8 cellular contexts compared by ENCODE assay signal in genomic region chr10:103916254-103916653, GRCh38. TPM values are rescaled to one million over a fixed set of nuclear protein-coding genes. Genes with fewer than 3 reads are reported as not detected.
A peak's percentile ranks its signal among the peaks of the same experiment; 100 is the strongest.
DNase-seq lines count a peak whose midpoint lies in the region; FAIRE-seq and TF ChIP-seq lines count a peak whose summit lies in the region.

No MANE protein-coding gene starts in this region.

- H3K36me3 ChIP-seq in astrocyte (ENCODE audit: insufficient read depth, low read length) (no peaks in the 10 kb centered on the region), liver (ENCODE audit: control insufficient read depth in 4 of 4, insufficient read depth in 3 of 4, low read depth in 1 of 4, low read length in 3 of 4) (no peaks in the 10 kb centered on the region), thyroid gland (no peaks in the 10 kb centered on the region)

- peaks cover 39% of the 10 kb centered on the region for H3K79me2 ChIP-seq in astrocyte (ENCODE audit: insufficient read depth, low read length)

- TF ChIP-seq CTCF in astrocyte (IDR thresholded peaks at IDR 0.05; ENCODE audit: insufficient read depth, low read depth, low read length) (no peak), liver (IDR thresholded peaks at IDR 0.05; ENCODE audit: low read depth, low read length, missing input control) (no peak), thyroid gland (IDR thresholded peaks at IDR 0.05) (no peak)

- FAIRE-seq in astrocyte (lab: Jason Lieb, UNC) (no peak), GM12891 (lab: Jason Lieb, UNC) (no peak)

- H3K27me3 ChIP-seq in astrocyte (ENCODE audit: insufficient read depth, low read length) (no peaks in the 10 kb centered on the region), liver (ENCODE audit: control insufficient read depth in 4 of 4, insufficient read depth in 4 of 4, low read length in 3 of 4) (no peaks in the 10 kb centered on the region), thyroid gland (no peaks in the 10 kb centered on the region)

- H3K9ac ChIP-seq in astrocyte (ENCODE audit: low read length) (peak overlapping the region; percentile 18), liver (ENCODE audit: low read depth in 1 of 2, low read length in 2 of 2) (peak overlapping the region in 1 of 2 donors; percentile 2)

- WGBS in liver: 16% methylated on average over 1 of the region's 1 CpG
- WGBS in thyroid gland, 2 donors: 59 to 60% methylated on average over 1 of the region's 1 CpG

- no peak overlapping the region for H2AFZ ChIP-seq in astrocyte (ENCODE audit: low read depth, low read length)

- peak overlapping the region; percentile 97 for H3K27ac Mint-ChIP-seq in activated T-cell treated with anti-CD3 and anti-CD28 coated beads, Interleukin-2, amount 50 U/mL, for 24 hours
- H3K27ac Mint-ChIP-seq in astrocyte (ENCODE audit: unreplicated experiment): peak overlapping the region; percentile 23

- peaks cover 9% of the 10 kb centered on the region for H3K9me3 Mint-ChIP-seq in activated T-cell treated with anti-CD3 and anti-CD28 coated beads, Interleukin-2, amount 50 U/mL, for 24 hours
- H3K9me3 Mint-ChIP-seq in astrocyte (ENCODE audit: unreplicated experiment): peaks cover 3% of the 10 kb centered on the region

- H3K4me3 Mint-ChIP-seq in activated T-cell treated with anti-CD3 and anti-CD28 coated beads, Interleukin-2, amount 50 U/mL, for 24 hours: peak overlapping the region; percentile 91
- H3K4me3 Mint-ChIP-seq in astrocyte (ENCODE audit: unreplicated experiment): peak overlapping the region; percentile 90

- H3K36me3 Mint-ChIP-seq in activated T-cell treated with anti-CD3 and anti-CD28 coated beads, Interleukin-2, amount 50 U/mL, for 24 hours (ENCODE audit: low read depth): peaks cover 50% of the 10 kb centered on the region
- H3K36me3 Mint-ChIP-seq in astrocyte (ENCODE audit: low read depth, unreplicated experiment): no peaks in the 10 kb centered on the region

- peaks cover 60% of the 10 kb centered on the region for H3K4me1 Mint-ChIP-seq in activated T-cell treated with anti-CD3 and anti-CD28 coated beads, Interleukin-2, amount 50 U/mL, for 24 hours (ENCODE audit: low read depth)
- peaks cover 18% of the 10 kb centered on the region for H3K4me1 Mint-ChIP-seq in astrocyte (ENCODE audit: low read depth, unreplicated experiment)

- TF ChIP-seq POLR2A in thyroid gland (IDR thresholded peaks at IDR 0.05): no peak
- TF ChIP-seq POLR2A in GM12891 (IDR thresholded peaks at IDR 0.05; ENCODE audit: low read depth, low read length): no peak

- intact Hi-C loops in thyroid gland (cut with DNase I): loop anchor here (10.0 kb wide), 1 partner anchor 49 kb away; the partner anchor contains the start of gene SLK

- no peaks in the 10 kb centered on the region for H4K20me1 ChIP-seq in astrocyte (ENCODE audit: insufficient read depth, low read length)

- H3K27ac ChIP-seq in astrocyte (ENCODE audit: low read depth, low read length) (peak overlapping the region; percentile 14), liver (ENCODE audit: low read depth in 1 of 2, low read length in 2 of 2) (peak overlapping the region; percentile 5 to 48), thyroid gland (peak overlapping the region; percentile 62 to 96 (median 87))

- no peaks in the 10 kb centered on the region for H3K27me3 Mint-ChIP-seq in activated T-cell treated with anti-CD3 and anti-CD28 coated beads, Interleukin-2, amount 50 U/mL, for 24 hours
- no peaks in the 10 kb centered on the region for H3K27me3 Mint-ChIP-seq in astrocyte (ENCODE audit: low read depth, unreplicated experiment)

- peak overlapping the region; percentile 92 for H3K4me2 ChIP-seq in astrocyte (ENCODE audit: low read length)

- peaks cover 27% of the 10 kb centered on the region for H3K4me1 ChIP-seq in astrocyte (ENCODE audit: insufficient read depth, low read length)
- H3K4me1 ChIP-seq in liver (ENCODE audit: control insufficient read depth in 4 of 4, insufficient read depth in 4 of 4, low read length in 3 of 4): peaks cover 3 to 26% (median 13%) of the 10 kb centered on the region in 4 donors
- H3K4me1 ChIP-seq in thyroid gland: peaks cover 16 to 28% of the 10 kb centered on the region in 2 donors

- no peak for TF ChIP-seq RAD21 in liver (IDR thresholded peaks at IDR 0.05)

- H3K9me3 ChIP-seq in astrocyte (ENCODE audit: insufficient read depth, low read depth, low read length) (no peaks in the 10 kb centered on the region), liver (ENCODE audit: control insufficient read depth in 4 of 4, low read length in 3 of 4) (no peaks in the 10 kb centered on the region), thyroid gland (no peaks in the 10 kb centered on the region)

- H3K4me3 ChIP-seq in astrocyte (ENCODE audit: insufficient read depth, low read depth, low read length) (peak overlapping the region; percentile 85), liver (ENCODE audit: low read depth in 1 of 3, low read length in 3 of 3) (no peak overlapping the region), thyroid gland (replicated peaks in 1 of 3) (no peak overlapping the region)

- DNase-seq in activated T-cell treated with anti-CD3 and anti-CD28 coated beads, Interleukin-2, amount 50 U/mL, for 24 hours: no peak
- no peak for DNase-seq in activated T-cell treated with anti-CD3 and anti-CD28 coated beads, Interleukin-2, amount 50 U/mL, for 48 hours
- DNase-seq in astrocyte (ENCODE audit: low read depth) (no peak), thyroid gland (no peak), COR-L47 (lab: John Stamatoyannopoulos, UW) (no peak), GM12891 (ENCODE audit: insufficient read length, low spot score) (no peak)
- no peak for DNase-seq in effector CD8-positive, alpha-beta T cell (lab: John Stamatoyannopoulos, UW)

TF ChIP-seq in liver, 16 proteins besides CTCF, POLR2A, EP300 and RAD21:
- no peak for TF ChIP-seq NR2F2 (IDR thresholded peaks at IDR 0.05)
- peak; percentile 8 for TF ChIP-seq SP1 (IDR thresholded peaks at IDR 0.05)
- peak in 1 of 2 donors; percentile 6 for TF ChIP-seq EGR1 (IDR thresholded peaks at IDR 0.05; ENCODE audit: low read depth in 2 of 2)
- TF ChIP-seq RXRA (IDR thresholded peaks at IDR 0.05): peak in 1 of 2 donors; percentile 6
- no peak for TF ChIP-seq HNF4A (conservative IDR thresholded peaks at IDR 0.05)

TF ChIP-seq in GM12891, 5 proteins besides CTCF, POLR2A, EP300 and RAD21:
- TF ChIP-seq TAF1 (IDR thresholded peaks at IDR 0.05; ENCODE audit: low read depth, low read length) (no peak), PAX5 (IDR thresholded peaks at IDR 0.05; ENCODE audit: insufficient read depth, low read length, severe bottlenecking) (no peak), POU2F2 (IDR thresholded peaks at IDR 0.05; ENCODE audit: low read depth, low read length) (no peak), SPI1 (IDR thresholded peaks at IDR 0.05; ENCODE audit: low read depth, low read length) (no peak), POLR2AphosphoS5 (IDR thresholded peaks at IDR 0.05; ENCODE audit: low read depth, low read length) (no peak)

RNA-seq across cellular contexts. Expression of gene STN1, which starts 1.7 kb away (rescaled TPM):
- total RNA-seq in astrocyte (17.3 and 19.9 TPM in 2 replicates), liver (10 to 100 TPM in 1 of 2 donors, 1 to 10 TPM in 1; 9.0 to 12.9 TPM), thyroid gland (10 to 100 TPM; 20.7 to 37.1 (median 30.7) TPM)
- 1 to 10 TPM; 6.9 to 7.0 TPM for polyA plus RNA-seq in liver
- polyA plus RNA-seq in GM12891 (2012; ENCODE audit: low read depth, missing spikeins): 19.4 TPM

RNA-seq across cellular contexts. Expression of gene SLK, which starts 50.7 kb away (rescaled TPM):
- 24.9 and 27.5 TPM in 2 replicates for total RNA-seq in astrocyte
- total RNA-seq in liver: 10 to 100 TPM; 19.5 to 20.3 TPM
- polyA plus RNA-seq in liver: 1 to 10 TPM; 3.9 to 5.2 TPM
- 10 to 100 TPM; 57.7 to 76.9 (median 64.5) TPM for total RNA-seq in thyroid gland
- 6.1 TPM for polyA plus RNA-seq in GM12891 (2012; ENCODE audit: low read depth, missing spikeins)

Comparison
In these comparisons a context has a peak if more than half of its experiments do, and no peak if none do; other contexts are left out.
1. H3K27ac ChIP-seq: peak in every context shown above with its lines; median percentile 87 in thyroid gland; 26 in liver; 14 in astrocyte.